Comparison of ENCODE assay signal across 1 cellular context in the genomic region with DNA sequence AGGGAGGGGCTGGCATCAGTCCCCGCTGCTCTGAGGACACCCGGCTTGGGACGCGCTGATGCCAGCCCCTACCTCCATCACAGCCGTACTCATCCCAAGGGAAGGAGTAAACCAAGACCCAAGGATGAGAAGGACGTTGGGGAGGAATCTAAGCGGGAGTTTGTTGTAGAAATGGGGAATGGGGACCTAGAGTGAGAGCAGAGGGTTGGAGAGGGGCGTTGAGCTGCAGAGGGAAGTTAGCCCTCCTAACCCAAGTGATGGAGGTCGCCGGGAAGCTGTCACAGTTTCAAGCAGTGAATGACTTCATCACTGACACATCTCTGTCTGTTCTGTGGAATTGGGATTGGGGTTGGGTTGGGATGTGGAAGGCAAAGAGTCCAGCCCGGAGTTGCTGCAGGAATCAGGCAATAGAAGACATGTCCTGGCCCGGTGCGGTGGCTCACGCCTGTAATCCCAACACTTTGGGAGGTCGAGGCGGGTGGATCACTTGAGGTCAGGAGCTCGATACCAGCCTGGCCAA.
TF ChIP-seq lines count a peak whose summit lies in the region.

No MANE protein-coding gene starts in this region.

TF ChIP-seq in H1, 55 proteins besides CTCF, POLR2A, EP300 and RAD21:
- no peak for TF ChIP-seq BRCA1 (IDR thresholded peaks at IDR 0.05; ENCODE audit: low read depth, low read length)
- TF ChIP-seq, protein P1, sequence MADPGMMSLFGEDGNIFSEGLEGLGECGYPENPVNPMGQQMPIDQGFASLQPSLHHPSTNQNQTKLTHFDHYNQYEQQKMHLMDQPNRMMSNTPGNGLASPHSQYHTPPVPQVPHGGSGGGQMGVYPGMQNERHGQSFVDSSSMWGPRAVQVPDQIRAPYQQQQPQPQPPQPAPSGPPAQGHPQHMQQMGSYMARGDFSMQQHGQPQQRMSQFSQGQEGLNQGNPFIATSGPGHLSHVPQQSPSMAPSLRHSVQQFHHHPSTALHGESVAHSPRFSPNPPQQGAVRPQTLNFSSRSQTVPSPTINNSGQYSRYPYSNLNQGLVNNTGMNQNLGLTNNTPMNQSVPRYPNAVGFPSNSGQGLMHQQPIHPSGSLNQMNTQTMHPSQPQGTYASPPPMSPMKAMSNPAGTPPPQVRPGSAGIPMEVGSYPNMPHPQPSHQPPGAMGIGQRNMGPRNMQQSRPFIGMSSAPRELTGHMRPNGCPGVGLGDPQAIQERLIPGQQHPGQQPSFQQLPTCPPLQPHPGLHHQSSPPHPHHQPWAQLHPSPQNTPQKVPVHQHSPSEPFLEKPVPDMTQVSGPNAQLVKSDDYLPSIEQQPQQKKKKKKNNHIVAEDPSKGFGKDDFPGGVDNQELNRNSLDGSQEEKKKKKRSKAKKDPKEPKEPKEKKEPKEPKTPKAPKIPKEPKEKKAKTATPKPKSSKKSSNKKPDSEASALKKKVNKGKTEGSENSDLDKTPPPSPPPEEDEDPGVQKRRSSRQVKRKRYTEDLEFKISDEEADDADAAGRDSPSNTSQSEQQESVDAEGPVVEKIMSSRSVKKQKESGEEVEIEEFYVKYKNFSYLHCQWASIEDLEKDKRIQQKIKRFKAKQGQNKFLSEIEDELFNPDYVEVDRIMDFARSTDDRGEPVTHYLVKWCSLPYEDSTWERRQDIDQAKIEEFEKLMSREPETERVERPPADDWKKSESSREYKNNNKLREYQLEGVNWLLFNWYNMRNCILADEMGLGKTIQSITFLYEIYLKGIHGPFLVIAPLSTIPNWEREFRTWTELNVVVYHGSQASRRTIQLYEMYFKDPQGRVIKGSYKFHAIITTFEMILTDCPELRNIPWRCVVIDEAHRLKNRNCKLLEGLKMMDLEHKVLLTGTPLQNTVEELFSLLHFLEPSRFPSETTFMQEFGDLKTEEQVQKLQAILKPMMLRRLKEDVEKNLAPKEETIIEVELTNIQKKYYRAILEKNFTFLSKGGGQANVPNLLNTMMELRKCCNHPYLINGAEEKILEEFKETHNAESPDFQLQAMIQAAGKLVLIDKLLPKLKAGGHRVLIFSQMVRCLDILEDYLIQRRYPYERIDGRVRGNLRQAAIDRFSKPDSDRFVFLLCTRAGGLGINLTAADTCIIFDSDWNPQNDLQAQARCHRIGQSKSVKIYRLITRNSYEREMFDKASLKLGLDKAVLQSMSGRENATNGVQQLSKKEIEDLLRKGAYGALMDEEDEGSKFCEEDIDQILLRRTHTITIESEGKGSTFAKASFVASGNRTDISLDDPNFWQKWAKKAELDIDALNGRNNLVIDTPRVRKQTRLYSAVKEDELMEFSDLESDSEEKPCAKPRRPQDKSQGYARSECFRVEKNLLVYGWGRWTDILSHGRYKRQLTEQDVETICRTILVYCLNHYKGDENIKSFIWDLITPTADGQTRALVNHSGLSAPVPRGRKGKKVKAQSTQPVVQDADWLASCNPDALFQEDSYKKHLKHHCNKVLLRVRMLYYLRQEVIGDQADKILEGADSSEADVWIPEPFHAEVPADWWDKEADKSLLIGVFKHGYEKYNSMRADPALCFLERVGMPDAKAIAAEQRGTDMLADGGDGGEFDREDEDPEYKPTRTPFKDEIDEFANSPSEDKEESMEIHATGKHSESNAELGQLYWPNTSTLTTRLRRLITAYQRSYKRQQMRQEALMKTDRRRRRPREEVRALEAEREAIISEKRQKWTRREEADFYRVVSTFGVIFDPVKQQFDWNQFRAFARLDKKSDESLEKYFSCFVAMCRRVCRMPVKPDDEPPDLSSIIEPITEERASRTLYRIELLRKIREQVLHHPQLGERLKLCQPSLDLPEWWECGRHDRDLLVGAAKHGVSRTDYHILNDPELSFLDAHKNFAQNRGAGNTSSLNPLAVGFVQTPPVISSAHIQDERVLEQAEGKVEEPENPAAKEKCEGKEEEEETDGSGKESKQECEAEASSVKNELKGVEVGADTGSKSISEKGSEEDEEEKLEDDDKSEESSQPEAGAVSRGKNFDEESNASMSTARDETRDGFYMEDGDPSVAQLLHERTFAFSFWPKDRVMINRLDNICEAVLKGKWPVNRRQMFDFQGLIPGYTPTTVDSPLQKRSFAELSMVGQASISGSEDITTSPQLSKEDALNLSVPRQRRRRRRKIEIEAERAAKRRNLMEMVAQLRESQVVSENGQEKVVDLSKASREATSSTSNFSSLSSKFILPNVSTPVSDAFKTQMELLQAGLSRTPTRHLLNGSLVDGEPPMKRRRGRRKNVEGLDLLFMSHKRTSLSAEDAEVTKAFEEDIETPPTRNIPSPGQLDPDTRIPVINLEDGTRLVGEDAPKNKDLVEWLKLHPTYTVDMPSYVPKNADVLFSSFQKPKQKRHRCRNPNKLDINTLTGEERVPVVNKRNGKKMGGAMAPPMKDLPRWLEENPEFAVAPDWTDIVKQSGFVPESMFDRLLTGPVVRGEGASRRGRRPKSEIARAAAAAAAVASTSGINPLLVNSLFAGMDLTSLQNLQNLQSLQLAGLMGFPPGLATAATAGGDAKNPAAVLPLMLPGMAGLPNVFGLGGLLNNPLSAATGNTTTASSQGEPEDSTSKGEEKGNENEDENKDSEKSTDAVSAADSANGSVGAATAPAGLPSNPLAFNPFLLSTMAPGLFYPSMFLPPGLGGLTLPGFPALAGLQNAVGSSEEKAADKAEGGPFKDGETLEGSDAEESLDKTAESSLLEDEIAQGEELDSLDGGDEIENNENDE (IDR thresholded peaks at IDR 0.05; ENCODE audit: insufficient replicate concordance, low read length) = no peak
- no peak for TF ChIP-seq CREB1 (IDR thresholded peaks at IDR 0.05)
- no peak for TF ChIP-seq NANOG (IDR thresholded peaks at IDR 0.05; ENCODE audit: insufficient read depth, low read depth, low read length, poor library complexity, severe bottlenecking)
- no peak for TF ChIP-seq SRF (IDR thresholded peaks at IDR 0.05; ENCODE audit: low read depth, low read length)
- peak; percentile 48; the same call in 1 of the 2 replicates for TF ChIP-seq SUZ12 (IDR thresholded peaks at IDR 0.05; ENCODE audit: low read length)
